9 cellular contexts compared by ENCODE assay signal in genomic region chr9:89597711-89598707, GRCh38. TPM values are rescaled to one million over a fixed set of nuclear protein-coding genes. Genes with fewer than 3 reads are reported as not detected.
DNase-seq lines count a peak whose midpoint lies in the region; ATAC-seq and TF ChIP-seq lines count a peak whose summit lies in the region.
"Had no signal": no experiment of that assay in that cellular context is flagged by ENCODE, and none has a peak within 500 bp of the region (broad histone marks: within the 10 kb centered on the region; RNA-seq: fewer than 3 reads in every experiment).

No MANE protein-coding gene starts in this region.

- peaks cover 7% of the 10 kb centered on the region for H3K4me1 Mint-ChIP-seq in stimulated activated memory B cell treated with anti-CD40 and anti-IgM and Interleukin-4, amounts not matched to agents 10 μg/mL and 1 μg/mL and 100 μg/mL, for 72 hours

- H3K27ac Mint-ChIP-seq in stimulated activated memory B cell treated with anti-CD40 and anti-IgM and Interleukin-4, amounts not matched to agents 10 μg/mL and 1 μg/mL and 100 μg/mL, for 72 hours, result no peak overlapping the region

- H3K4me1 ChIP-seq in adipocyte (ENCODE audit: control insufficient read depth, insufficient read depth, low read length), result no peaks in the 10 kb centered on the region
- H3K4me1 ChIP-seq in heart left ventricle, result peaks cover 0 to 3% (median 0%) of the 10 kb centered on the region in 12 donors
- no peaks in the 10 kb centered on the region for H3K4me1 ChIP-seq in psoas muscle

- H3K36me3 ChIP-seq in adipocyte (ENCODE audit: control insufficient read depth, insufficient read depth, low read length, severe bottlenecking), result no peaks in the 10 kb centered on the region
- no peaks in the 10 kb centered on the region for H3K36me3 ChIP-seq in heart left ventricle
- no peaks in the 10 kb centered on the region for H3K36me3 ChIP-seq in psoas muscle (ENCODE audit: insufficient read depth in 1 of 2, low read depth in 1 of 2)

- no peaks in the 10 kb centered on the region for H3K9me3 Mint-ChIP-seq in stimulated activated memory B cell treated with anti-CD40 and anti-IgM and Interleukin-4, amounts not matched to agents 10 μg/mL and 1 μg/mL and 100 μg/mL, for 72 hours

- peaks cover 1% of the 10 kb centered on the region for H3K27me3 Mint-ChIP-seq in stimulated activated memory B cell treated with anti-CD40 and anti-IgM and Interleukin-4, amounts not matched to agents 10 μg/mL and 1 μg/mL and 100 μg/mL, for 72 hours

- TF ChIP-seq CTCF in heart left ventricle (IDR thresholded peaks at IDR 0.05) (peak; percentile 70 to 88 (median 80)), psoas muscle (IDR thresholded peaks at IDR 0.05) (peak; percentile 87)

- POLR2A ChIA-PET in HEK293T (lab: Yijun Ruan, JAX), result no interaction called here

- WGBS in heart left ventricle, 4 donors, result 43 to 45% (median 44%) methylated on average over 9 of the region's 9 CpGs
- 42 to 53% (median 50%) methylated on average over 9 of the region's 9 CpGs for WGBS in psoas muscle, 3 donors

- no peak overlapping the region for H3K4me3 Mint-ChIP-seq in stimulated activated memory B cell treated with anti-CD40 and anti-IgM and Interleukin-4, amounts not matched to agents 10 μg/mL and 1 μg/mL and 100 μg/mL, for 72 hours

- peaks cover 31% of the 10 kb centered on the region for H3K27me3 ChIP-seq in adipocyte (replicated peaks; ENCODE audit: control insufficient read depth, insufficient read depth, low read length)
- peaks cover 0 to 3% (median 0%) of the 10 kb centered on the region in 9 donors for H3K27me3 ChIP-seq in heart left ventricle
- no peaks in the 10 kb centered on the region for H3K27me3 ChIP-seq in psoas muscle (ENCODE audit: insufficient read depth in 3 of 3, low read length in 2 of 3)

- H3K9ac ChIP-seq in adipocyte (ENCODE audit: low read length), result no peak overlapping the region

- CTCF ChIA-PET in HEK293T (lab: Yijun Ruan, JAX), result interaction anchor here (0.6 to 2.2 kb wide), 17 partner anchors 21 to 1273 kb away, joined by 3 to 21 read pairs (median 4); no protein-coding TSS in a partner anchor

- DNase-seq in Caki2 (ENCODE audit: low read depth) (peak; percentile 32), HEK293T (ENCODE audit: extremely low spot score) (peak; percentile 59), SHP77 (lab: John Stamatoyannopoulos, UW) (peak; percentile 44 to 72), adipocyte (ENCODE audit: low read depth) (peak; percentile 77), heart left ventricle (peak in 3 of 5 donors; percentile 43 to 56 (median 46)), psoas muscle (no peak), middle frontal gyrus (ENCODE audit: extremely low spot score, low spot score) (no peak)

- no peaks in the 10 kb centered on the region for H3K9me3 ChIP-seq in adipocyte (ENCODE audit: control insufficient read depth, low read length)
- no peaks in the 10 kb centered on the region for H3K9me3 ChIP-seq in heart left ventricle
- no peaks in the 10 kb centered on the region for H3K9me3 ChIP-seq in psoas muscle

- no peaks in the 10 kb centered on the region for H3K36me3 Mint-ChIP-seq in stimulated activated memory B cell treated with anti-CD40 and anti-IgM and Interleukin-4, amounts not matched to agents 10 μg/mL and 1 μg/mL and 100 μg/mL, for 72 hours

- ATAC-seq in heart left ventricle, result peak; percentile 33 to 61 (median 58)
- ATAC-seq in psoas muscle, result peak; percentile 61 to 79 (median 68)
- ATAC-seq in stimulated activated memory B cell treated with anti-CD40 and anti-IgM and Interleukin-4, amounts not matched to agents 10 μg/mL and 1 μg/mL and 100 μg/mL, for 72 hours, result no peak

- H3K27ac ChIP-seq in heart left ventricle, result no peak overlapping the region
- H3K27ac ChIP-seq in psoas muscle, result no peak overlapping the region
- H3K27ac ChIP-seq: SK-N-MC had no signal

- H3K4me3 ChIP-seq in adipocyte (ENCODE audit: low read length), result no peak overlapping the region
- no peak overlapping the region for H3K4me3 ChIP-seq in heart left ventricle
- no peak overlapping the region for H3K4me3 ChIP-seq in psoas muscle
- H3K4me3 ChIP-seq: SK-N-MC had no signal

- intact Hi-C loops in heart left ventricle (cut with DNase I) (loop anchor here (1.0 to 10.0 kb wide), 8 partner anchors 503 to 1274 kb away; partner anchors contain the start of gene DIRAS2 (in 1 of the 10)), psoas muscle (cut with DNase I) (loop anchor here (1.0 to 10.0 kb wide), 4 partner anchors 504 to 1274 kb away; partner anchors contain the start of gene DIRAS2 (in 1 of the 2))

- in situ Hi-C loops in Caki2 (cut with HindIII; ENCODE audit: low pct_unique_long_range_greater_than_20kb, low sequenced_read_pairs), result no loop called here

- TF ChIP-seq POLR2A in heart left ventricle (IDR thresholded peaks at IDR 0.05), result no peak

TF ChIP-seq in HEK293T, 16 proteins besides CTCF, POLR2A, EP300 and RAD21:
- TF ChIP-seq ZNF384 (IDR thresholded peaks at IDR 0.05), result no peak
- no peak for TF ChIP-seq ELF4 (IDR thresholded peaks at IDR 0.05)
- no peak for TF ChIP-seq CTBP1 (IDR thresholded peaks at IDR 0.05; ENCODE audit: borderline replicate concordance)
- no peak for TF ChIP-seq NFRKB (IDR thresholded peaks at IDR 0.05)
- TF ChIP-seq SUZ12 (IDR thresholded peaks at IDR 0.05), result no peak
- no peak for TF ChIP-seq ARNT (IDR thresholded peaks at IDR 0.05)
- TF ChIP-seq FOXM1 (IDR thresholded peaks at IDR 0.05; ENCODE audit: borderline replicate concordance), result no peak
- TF ChIP-seq BHLHE40 (IDR thresholded peaks at IDR 0.05; ENCODE audit: borderline replicate concordance), result no peak
- no peak for TF ChIP-seq FOXK2 (IDR thresholded peaks at IDR 0.05)

RNA-seq across cellular contexts. Expression of gene GADD45G, which starts 6.8 kb away (rescaled TPM):
- 4.6 and 4.8 TPM in 2 replicates for total RNA-seq in Caki2 (2014; rRNA removed; shearing (Covaris generic); ENCODE audit: low replicate concordance)
- total RNA-seq in heart left ventricle (10 to 100 TPM in 8 of 9 donors, 1 to 10 TPM in 1; 9.9 to 45.5 (median 13.2) TPM), psoas muscle (100 to 1,000 TPM in 1 of 4 donors, 10 to 100 TPM in 2, 1 to 10 TPM in 1; 2.4 to 185 (median 13.8) TPM)
- polyA plus RNA-seq in heart left ventricle (100 to 1,000 TPM in 1 of 2 donors, 10 to 100 TPM in 1; 37.3 to 118 TPM), psoas muscle (100 to 1,000 TPM in 2 of 3 donors, 10 to 100 TPM in 1; 30.7 to 288 (median 189) TPM)

Comparison
In these comparisons a context has a peak if more than half of its experiments do, and no peak if none do; other contexts are left out.
1. DNase-seq: peak in Caki2 (single experiment), HEK293T (single experiment), SHP77 (2 of 2), adipocyte (single experiment) and heart left ventricle (3 of 5); none in psoas muscle (0 of 2) and middle frontal gyrus (single experiment).